Comparison of ENCODE assay signal across 29 cellular contexts in genomic region chr2:120028795-120029194, GRCh38. TPM values are rescaled to one million over a fixed set of nuclear protein-coding genes. Genes with fewer than 3 reads are reported as not detected.
A peak's percentile ranks its signal among the peaks of the same experiment; 100 is the strongest.
DNase-seq lines count a peak whose midpoint lies in the region; ATAC-seq, FAIRE-seq and TF ChIP-seq lines count a peak whose summit lies in the region.
"Had no signal": no experiment of that assay in that cellular context is flagged by ENCODE, and none has a peak within 500 bp of the region (broad histone marks: within the 10 kb centered on the region; RNA-seq: fewer than 3 reads in every experiment).

No MANE protein-coding gene starts in this region.

- no peak for TF ChIP-seq RAD21 in HepG2 (CRISPR knock-in tag; IDR thresholded peaks at IDR 0.05)

- H3K4me3 ChIP-seq in HepG2 (replicated peaks in 1 of 3; ENCODE audit: insufficient read depth in 1 of 3, low read depth in 2 of 3, low read length in 3 of 3) (no peak overlapping the region), right lobe of liver (no peak overlapping the region), upper lobe of right lung (no peak overlapping the region)
- H3K4me3 ChIP-seq: A549, BLaER1, GM12878 had no signal

- CTCF ChIA-PET in HepG2 (lab: Yijun Ruan, JAX; ENCODE audit: low intra/inter-chr PET ratio, low total read pairs): no interaction called here

- H3K4me3 Mint-ChIP-seq in endothelial cell (ENCODE audit: unreplicated experiment): no peak overlapping the region
- H3K4me3 Mint-ChIP-seq in nephron: no peak overlapping the region
- H3K4me3 Mint-ChIP-seq in activated T-cell treated with anti-CD3 and anti-CD28 coated beads, Interleukin-2, amount 50 U/mL, for 72 hours: no peak overlapping the region
- H3K4me3 Mint-ChIP-seq: CD14-positive monocyte; CD4-positive, alpha-beta memory T cell; CD4-positive, CD25-positive, alpha-beta regulatory T cell; CD8-positive, alpha-beta memory T cell had no signal

- H3K9ac ChIP-seq in HepG2 (ENCODE audit: insufficient read depth, low read depth, low read length): no peak overlapping the region
- H3K9ac ChIP-seq: BLaER1 had no signal

- peaks cover 13% of the 10 kb centered on the region; the same call in 1 of the 2 replicates for H4K20me1 ChIP-seq in HepG2 (ENCODE audit: insufficient read depth, low read length)
- H4K20me1 ChIP-seq: BLaER1 had no signal

- DNase-seq in HepG2 (ENCODE audit: low spot score): no peak
- DNase-seq in right lobe of liver: no peak
- DNase-seq in endothelial cell (ENCODE audit: low spot score): no peak
- no peak for DNase-seq in upper lobe of right lung
- no peak for DNase-seq in activated T-cell treated with anti-CD3 and anti-CD28 coated beads, Interleukin-2, amount 50 U/mL, for 72 hours
- DNase-seq in SHP77 (lab: John Stamatoyannopoulos, UW): no peak
- DNase-seq: ACHN; BE2C; C1 segment of cervical spinal cord; CD4-positive, alpha-beta memory T cell; CD4-positive, CD25-positive, alpha-beta regulatory T cell; CD8-positive, alpha-beta memory T cell; COR-L47; DMS 273 treated with DMSO at 0.1 percent for 48 hours; DMS153; DMS53; DMS79; DND-41; EL; GDM1 had no signal

- WGBS in HepG2 (ENCODE audit: low lambda C conversion rate): 96% methylated on average over 5 of the region's 5 CpGs
- 87% methylated on average over 5 of the region's 5 CpGs for WGBS in right lobe of liver (ENCODE audit: insufficient coverage, low coverage, low lambda C conversion rate, missing lambda C conversion rate)

- peaks cover 30% of the 10 kb centered on the region for H3K36me3 Mint-ChIP-seq in endothelial cell (ENCODE audit: low read depth, unreplicated experiment)
- H3K36me3 Mint-ChIP-seq in nephron (ENCODE audit: low read depth): peaks cover 63% of the 10 kb centered on the region
- peaks cover 7 to 8% of the 10 kb centered on the region in 2 donors for H3K36me3 Mint-ChIP-seq in activated T-cell treated with anti-CD3 and anti-CD28 coated beads, Interleukin-2, amount 50 U/mL, for 72 hours (ENCODE audit: insufficient read depth in 2 of 2)
- H3K36me3 Mint-ChIP-seq: CD14-positive monocyte had no signal

- no peak for ATAC-seq in HepG2
- no peak for ATAC-seq in right lobe of liver
- no peak for ATAC-seq in upper lobe of right lung
- no peak for ATAC-seq in HG03571 (IDR thresholded peaks at IDR 0.05; ENCODE audit: unreplicated experiment)
- ATAC-seq in activated T-cell treated with anti-CD3 and anti-CD28 coated beads, Interleukin-2, amount 50 U/mL, for 72 hours (replicated peaks in 1 of 2): no peak
- ATAC-seq: A549, GM12878 had no signal

- H3K27me3 ChIP-seq in HepG2 (ENCODE audit: control insufficient read depth in 1 of 2, insufficient read depth in 2 of 2, low read length in 2 of 2) (no peaks in the 10 kb centered on the region), right lobe of liver (no peaks in the 10 kb centered on the region), upper lobe of right lung (no peaks in the 10 kb centered on the region)
- H3K27me3 ChIP-seq: BE2C, BLaER1 had no signal

- H3K36me3 ChIP-seq in HepG2 (replicated peaks in 1 of 2; ENCODE audit: control insufficient read depth in 1 of 2, insufficient read depth in 2 of 2, low read length in 2 of 2) (peaks cover 0 to 13% of the 10 kb centered on the region in 2 experiments; a peak in 2 of 5 replicates), right lobe of liver (peaks cover 0 to 2% (median 0%) of the 10 kb centered on the region in 4 donors), upper lobe of right lung (no peaks in the 10 kb centered on the region)
- H3K36me3 ChIP-seq: BE2C had no signal

- intact Hi-C loops in HepG2 (cut with micrococcal nuclease; ENCODE audit: unreplicated experiment) (no loop called here), right lobe of liver (cut with DNase I) (no loop called here), upper lobe of right lung (cut with DNase I) (no loop called here)

- H2AFZ ChIP-seq in HepG2 (ENCODE audit: low read length): no peak overlapping the region

- no peak for TF ChIP-seq CTCF in HepG2 (CRISPR knock-in tag; IDR thresholded peaks at IDR 0.05)
- TF ChIP-seq CTCF in right lobe of liver (IDR thresholded peaks at IDR 0.05): no peak
- TF ChIP-seq CTCF in endothelial cell (IDR thresholded peaks at IDR 0.05; ENCODE audit: unreplicated experiment): no peak
- TF ChIP-seq CTCF in nephron (IDR thresholded peaks at IDR 0.05; ENCODE audit: unreplicated experiment in 3 of 3): no peak
- no peak for TF ChIP-seq CTCF in upper lobe of right lung (IDR thresholded peaks at IDR 0.05)

- H3K27ac Mint-ChIP-seq in endothelial cell (ENCODE audit: unreplicated experiment) (peak overlapping the region; percentile 7), nephron (peak overlapping the region in 2 of 3 experiments; percentile 24)
- no peak overlapping the region for H3K27ac Mint-ChIP-seq in activated T-cell treated with anti-CD3 and anti-CD28 coated beads, Interleukin-2, amount 50 U/mL, for 72 hours
- H3K27ac Mint-ChIP-seq: CD14-positive monocyte; CD4-positive, CD25-positive, alpha-beta regulatory T cell had no signal

- H3K79me2 ChIP-seq in HepG2 (ENCODE audit: insufficient read depth, low read length): peaks cover 83% of the 10 kb centered on the region

- H3K9me3 Mint-ChIP-seq in endothelial cell (ENCODE audit: unreplicated experiment) (no peaks in the 10 kb centered on the region), nephron (peaks cover 26% of the 10 kb centered on the region)
- peaks cover 2 to 6% of the 10 kb centered on the region in 2 donors for H3K9me3 Mint-ChIP-seq in activated T-cell treated with anti-CD3 and anti-CD28 coated beads, Interleukin-2, amount 50 U/mL, for 72 hours

- BruUV-seq in HepG2 (replicated peaks; lab: Mats Ljungman, UMichigan): no TSS peak

- FAIRE-seq in HepG2 (lab: Jason Lieb, UNC): no peak
- FAIRE-seq: A549, GM12878, GM12892, GM18507 had no signal

- TF ChIP-seq EP300 in HepG2 (IDR thresholded peaks at IDR 0.05; ENCODE audit: low read depth in 2 of 2, low read length in 2 of 2) (no peak), HepG2 (CRISPR knock-in tag; IDR thresholded peaks at IDR 0.05; ENCODE audit: borderline replicate concordance) (no peak)

- H3K4me2 ChIP-seq in HepG2 (ENCODE audit: low read depth, low read length): no peak overlapping the region
- H3K4me2 ChIP-seq: A549, BLaER1 had no signal

- H3K4me1 ChIP-seq in HepG2 (ENCODE audit: insufficient read depth, low read length) (peaks cover 10% of the 10 kb centered on the region), right lobe of liver (peaks cover 0 to 3% (median 0%) of the 10 kb centered on the region in 4 donors), upper lobe of right lung (no peaks in the 10 kb centered on the region)
- H3K4me1 ChIP-seq: A549, BE2C, BLaER1 had no signal

- POLR2A ChIA-PET in HepG2 (lab: Yijun Ruan, JAX): no interaction called here

- TF ChIP-seq POLR2A in HepG2 (IDR thresholded peaks at IDR 0.05; ENCODE audit: insufficient read depth in 1 of 2, low read depth in 2 of 2, low read length in 2 of 2) (no peak), right lobe of liver (IDR thresholded peaks at IDR 0.05) (no peak)

- H3K27me3 Mint-ChIP-seq in endothelial cell (ENCODE audit: unreplicated experiment): peaks cover 1% of the 10 kb centered on the region
- H3K27me3 Mint-ChIP-seq in nephron (ENCODE audit: low read depth): no peaks in the 10 kb centered on the region
- H3K27me3 Mint-ChIP-seq in activated T-cell treated with anti-CD3 and anti-CD28 coated beads, Interleukin-2, amount 50 U/mL, for 72 hours (ENCODE audit: low read depth): no peaks in the 10 kb centered on the region
- H3K27me3 Mint-ChIP-seq: CD4-positive, alpha-beta memory T cell had no signal

- no peak overlapping the region for H3K27ac ChIP-seq in HepG2 (ENCODE audit: extremely low read length, insufficient read depth, low read length)
- no peak overlapping the region for H3K27ac ChIP-seq in right lobe of liver
- H3K27ac ChIP-seq in upper lobe of right lung: peak overlapping the region; percentile 21
- H3K27ac ChIP-seq: 22Rv1, A549, BLaER1 had no signal

- H3K4me1 Mint-ChIP-seq in endothelial cell (ENCODE audit: unreplicated experiment) (no peaks in the 10 kb centered on the region), nephron (peaks cover 4% of the 10 kb centered on the region)
- H3K4me1 Mint-ChIP-seq in activated T-cell treated with anti-CD3 and anti-CD28 coated beads, Interleukin-2, amount 50 U/mL, for 72 hours (ENCODE audit: low read depth): no peaks in the 10 kb centered on the region
- H3K4me1 Mint-ChIP-seq: CD14-positive monocyte had no signal

- H3K9me3 ChIP-seq in HepG2 (ENCODE audit: low read length): no peaks in the 10 kb centered on the region; the same call in 1 of the 2 replicates
- H3K9me3 ChIP-seq in right lobe of liver: no peaks in the 10 kb centered on the region
- H3K9me3 ChIP-seq in upper lobe of right lung: no peaks in the 10 kb centered on the region
- H3K9me3 ChIP-seq: BE2C had no signal

- in situ Hi-C loops in HepG2 (cut with HindIII; ENCODE audit: extremely low pct_ligation_motif_present, low pct_unique_long_range_greater_than_20kb): no loop called here

TF ChIP-seq in HepG2, 621 proteins besides CTCF, POLR2A, EP300 and RAD21 (continues in another document):
- no peak for TF ChIP-seq IKZF1 (IDR thresholded peaks at IDR 0.05)

RNA-seq across cellular contexts. Expression of gene EPB41L5, which starts 15.9 kb away (rescaled TPM):
- total RNA-seq in HepG2 (2016; rRNA removed; fragmentation: Illumina TruSeq; extraction: Trizol) (47.5 and 64.6 TPM in 2 replicates), right lobe of liver (10 to 100 TPM; 27.1 to 54.1 (median 43.3) TPM), endothelial cell (ENCODE audit: unreplicated experiment) (78.0 TPM), upper lobe of right lung (85.5 TPM)
- 99.6 and 115 TPM in 2 replicates for total RNA-seq in HepG2 (2016; cell fraction: cytosol; rRNA removed; fragmentation: Illumina TruSeq; extraction: Trizol; ENCODE audit: low read depth)
- 44.8 and 61.7 TPM in 2 replicates for total RNA-seq in HepG2 (2016; cell fraction: insoluble cytoplasmic fraction; rRNA removed; fragmentation: Illumina TruSeq; extraction: Trizol)
- total RNA-seq in HepG2 (2016; cell fraction: membrane; rRNA removed; fragmentation: Illumina TruSeq; extraction: Trizol): 54.2 and 59.7 TPM in 2 replicates
- total RNA-seq in HepG2 (2016; cell fraction: nucleus; rRNA removed; fragmentation: Illumina TruSeq; extraction: Trizol): 92.1 and 96.5 TPM in 2 replicates
- polyA plus RNA-seq in HepG2 (2011; rRNA removed): 33.6 and 40.5 TPM in 2 replicates
- 18.0 and 25.9 TPM in 2 replicates for polyA plus RNA-seq in HepG2 (2011; cell fraction: cytosol; rRNA removed)
- 52.7 and 57.0 TPM in 2 replicates for polyA plus RNA-seq in HepG2 (2011; cell fraction: nucleus; rRNA removed)
- 27.8 and 36.9 TPM in 2 replicates for polyA plus RNA-seq in HepG2 (2012)
- 2.2 and 2.3 TPM in 2 replicates for polyA plus RNA-seq in HepG2 (2016; cell fraction: cytosol; fragmentation: Illumina TruSeq; extraction: Trizol; ENCODE audit: low read depth)
- 42.1 and 46.5 TPM in 2 replicates for polyA plus RNA-seq in HepG2 (2016; cell fraction: insoluble cytoplasmic fraction; fragmentation: Illumina TruSeq; extraction: Trizol; ENCODE audit: low read depth)
- polyA plus RNA-seq in HepG2 (2016; cell fraction: membrane; fragmentation: Illumina TruSeq; extraction: Trizol; ENCODE audit: low read depth): 6.1 and 6.6 TPM in 2 replicates
- polyA plus RNA-seq in HepG2 (2016; cell fraction: nucleus; fragmentation: Illumina TruSeq; extraction: Trizol; ENCODE audit: insufficient read depth, low read depth): 58.6 and 59.7 TPM in 2 replicates
- 1.2 and 68.6 TPM in 2 replicates for polyA minus RNA-seq in HepG2 (2011; rRNA and poly(A)+ RNA removed; ENCODE audit: low replicate concordance)
- 53.8 and 54.3 TPM in 2 replicates for polyA minus RNA-seq in HepG2 (2011; cell fraction: cytosol; rRNA and poly(A)+ RNA removed)
- 328 and 391 TPM in 2 replicates for polyA minus RNA-seq in HepG2 (2011; cell fraction: nucleus; rRNA and poly(A)+ RNA removed)
- 1 to 10 TPM; 4.1 to 5.3 TPM for total RNA-seq in activated T-cell treated with anti-CD3 and anti-CD28 coated beads, Interleukin-2, amount 50 U/mL, for 72 hours
